In genomic region chr2:179891237-179891636, GRCh38 we compare ENCODE assay signal across 9 cellular contexts. TPM values are rescaled to one million over a fixed set of nuclear protein-coding genes. Genes with fewer than 3 reads are reported as not detected.
"Had no signal": no experiment of that assay in that cellular context is flagged by ENCODE, and none has a peak within 500 bp of the region (broad histone marks: within the 10 kb centered on the region; RNA-seq: fewer than 3 reads in every experiment).

No MANE protein-coding gene starts in this region.

- H3K27ac ChIP-seq: GM23248, HL-60 had no signal

- H3K4me1 ChIP-seq: HAP-1 had no signal

- H3K36me3 ChIP-seq: HAP-1 had no signal

- H3K4me3 ChIP-seq: GM23248, HAP-1 had no signal

- DNase-seq: GM23248, GOT3, H7, HFFc6 had no signal

- ATAC-seq: HCT116, HepG2 had no signal

RNA-seq across cellular contexts. Expression of gene ZNF385B, which starts 29.8 kb away (rescaled TPM):
- total RNA-seq: GM23248 had no signal
- polyA plus RNA-seq: IgD-negative memory B cell had no signal
